Comparison of ENCODE assay signal across 6 cellular contexts in the genomic region with DNA sequence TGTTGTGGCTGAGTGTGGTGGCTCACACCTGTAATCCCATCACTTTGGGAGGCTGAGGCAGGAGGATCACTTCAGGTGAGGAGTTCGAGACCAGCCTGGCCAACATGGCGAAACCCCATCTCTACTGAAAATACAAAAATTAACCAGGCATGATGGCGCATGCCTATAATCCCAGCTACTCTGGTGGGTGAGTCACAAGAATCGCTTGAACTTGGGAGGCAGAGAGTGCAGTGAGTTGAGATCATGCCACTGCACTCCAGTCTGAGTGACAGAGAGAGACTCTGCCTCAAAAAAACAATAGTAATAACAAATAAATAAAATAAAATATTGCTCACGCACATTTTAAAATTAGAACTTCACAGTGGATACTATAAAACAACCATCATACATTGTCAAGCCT. TPM values are rescaled to one million over a fixed set of nuclear protein-coding genes. Genes with fewer than 3 reads are reported as not detected.
"Had no signal": no experiment of that assay in that cellular context is flagged by ENCODE, and none has a peak within 500 bp of the region (broad histone marks: within the 10 kb centered on the region; RNA-seq: fewer than 3 reads in every experiment).

No MANE protein-coding gene starts in this region.

RNA-seq across cellular contexts. Expression of a gene that starts 30.6 kb away (rescaled TPM):
- total RNA-seq: HepG2, HT-29, HT1080, IMR-90, K562 had no signal
- polyA plus RNA-seq: HepG2, IgD-negative memory B cell, K562 had no signal

RNA-seq across cellular contexts. Expression of a gene that starts 38.3 kb away (rescaled TPM):
- total RNA-seq: IMR-90 had no signal
- polyA plus RNA-seq: IgD-negative memory B cell, IMR-90 had no signal
